In genomic region chr10:71493741-71494140, GRCh38 we compare ENCODE assay signal across 16 cellular contexts.
A peak's percentile ranks its signal among the peaks of the same experiment; 100 is the strongest.
DNase-seq lines count a peak whose midpoint lies in the region; ATAC-seq and TF ChIP-seq lines count a peak whose summit lies in the region.
"Had no signal": no experiment of that assay in that cellular context is flagged by ENCODE, and none has a peak within 500 bp of the region (broad histone marks: within the 10 kb centered on the region; RNA-seq: fewer than 3 reads in every experiment).

No MANE protein-coding gene starts in this region.

- DNase-seq in activated naive CD8-positive, alpha-beta T cell treated with anti-CD3 and anti-CD28 coated beads, Interleukin-2, amount 10 ng/mL, durations not matched to agents 7 days and 5 days = no peak
- DNase-seq in activated naive CD8-positive, alpha-beta T cell treated with anti-CD3 and anti-CD28 coated beads for 36 hours = no peak
- peak; percentile 26 for DNase-seq in RWPE1 (ENCODE audit: low spot score)
- peak in 1 of 2 donors; percentile 29 for DNase-seq in foreskin keratinocyte
- DNase-seq in stimulated activated naive B cell treated with anti-CD40 and anti-IgM and Interleukin-4, amounts not matched to agents 10 μg/mL and 1 μg/mL and 100 μg/mL, for 72 hours = no peak
- DNase-seq in SHP77 treated with DMSO at 0.1 percent for 48 hours (lab: John Stamatoyannopoulos, UW) = no peak
- DNase-seq: BE2C; CD8-positive, alpha-beta T cell; DND-41; GF-D8; KG1; MG63; NCI-H187 treated with DMSO at 0.1 percent for 48 hours; NCI-H774; SJCRH30 had no signal

- no peak for TF ChIP-seq CTCF in RWPE1 (conservative IDR thresholded peaks at IDR 0.05; ENCODE audit: low read depth)
- no peak for TF ChIP-seq CTCF in foreskin keratinocyte (conservative IDR thresholded peaks at IDR 0.05)

- no peaks in the 10 kb centered on the region for H3K27me3 Mint-ChIP-seq in activated naive CD8-positive, alpha-beta T cell treated with anti-CD3 and anti-CD28 coated beads, Interleukin-2, amount 10 ng/mL, durations not matched to agents 7 days and 5 days
- H3K27me3 Mint-ChIP-seq in activated naive CD8-positive, alpha-beta T cell treated with anti-CD3 and anti-CD28 coated beads for 36 hours = no peaks in the 10 kb centered on the region
- peaks cover 4 to 20% of the 10 kb centered on the region in 2 donors for H3K27me3 Mint-ChIP-seq in stimulated activated naive B cell treated with anti-CD40 and anti-IgM and Interleukin-4, amounts not matched to agents 10 μg/mL and 1 μg/mL and 100 μg/mL, for 72 hours

- H3K4me1 ChIP-seq in foreskin keratinocyte = no peaks in the 10 kb centered on the region
- H3K4me1 ChIP-seq: SJCRH30 had no signal

- POLR2A ChIA-PET in activated naive CD8-positive, alpha-beta T cell treated with anti-CD3 and anti-CD28 coated beads, Interleukin-2, amount 10 ng/mL, durations not matched to agents 7 days and 5 days (lab: Charles Lee) = no interaction called here
- POLR2A ChIA-PET in RWPE1 (lab: Yijun Ruan, JAX; ENCODE audit: low non-redundant PET) = no interaction called here

- H3K27me3 ChIP-seq in foreskin keratinocyte = peaks cover 3% of the 10 kb centered on the region
- H3K27me3 ChIP-seq: BE2C, MG63, SJCRH30 had no signal

- CTCF ChIA-PET in RWPE1 (lab: Yijun Ruan, JAX) = interaction anchor here (0.6 kb wide), 1 partner anchor 117 kb away, joined by 3 read pairs; no protein-coding TSS in a partner anchor

- peaks cover 13% of the 10 kb centered on the region for H3K4me1 Mint-ChIP-seq in activated naive CD8-positive, alpha-beta T cell treated with anti-CD3 and anti-CD28 coated beads, Interleukin-2, amount 10 ng/mL, durations not matched to agents 7 days and 5 days
- H3K4me1 Mint-ChIP-seq in activated naive CD8-positive, alpha-beta T cell treated with anti-CD3 and anti-CD28 coated beads for 36 hours = no peaks in the 10 kb centered on the region
- H3K4me1 Mint-ChIP-seq in stimulated activated naive B cell treated with anti-CD40 and anti-IgM and Interleukin-4, amounts not matched to agents 10 μg/mL and 1 μg/mL and 100 μg/mL, for 72 hours = peaks cover 15 to 29% of the 10 kb centered on the region in 2 donors

- H3K27ac Mint-ChIP-seq in activated naive CD8-positive, alpha-beta T cell treated with anti-CD3 and anti-CD28 coated beads, Interleukin-2, amount 10 ng/mL, durations not matched to agents 7 days and 5 days = no peak overlapping the region
- no peak overlapping the region for H3K27ac Mint-ChIP-seq in activated naive CD8-positive, alpha-beta T cell treated with anti-CD3 and anti-CD28 coated beads for 36 hours
- H3K27ac Mint-ChIP-seq in stimulated activated naive B cell treated with anti-CD40 and anti-IgM and Interleukin-4, amounts not matched to agents 10 μg/mL and 1 μg/mL and 100 μg/mL, for 72 hours = no peak overlapping the region
- H3K27ac Mint-ChIP-seq: CD8-positive, alpha-beta T cell had no signal

- H3K27ac ChIP-seq in RWPE1 (no peak overlapping the region), foreskin keratinocyte (no peak overlapping the region)
- H3K27ac ChIP-seq: SJCRH30 had no signal

- peaks cover 2% of the 10 kb centered on the region for H3K36me3 Mint-ChIP-seq in activated naive CD8-positive, alpha-beta T cell treated with anti-CD3 and anti-CD28 coated beads, Interleukin-2, amount 10 ng/mL, durations not matched to agents 7 days and 5 days
- H3K36me3 Mint-ChIP-seq in activated naive CD8-positive, alpha-beta T cell treated with anti-CD3 and anti-CD28 coated beads for 36 hours = no peaks in the 10 kb centered on the region
- peaks cover 4 to 5% of the 10 kb centered on the region in 2 donors for H3K36me3 Mint-ChIP-seq in stimulated activated naive B cell treated with anti-CD40 and anti-IgM and Interleukin-4, amounts not matched to agents 10 μg/mL and 1 μg/mL and 100 μg/mL, for 72 hours
- H3K36me3 Mint-ChIP-seq: CD8-positive, alpha-beta T cell had no signal

- H3K4me3 Mint-ChIP-seq in activated naive CD8-positive, alpha-beta T cell treated with anti-CD3 and anti-CD28 coated beads, Interleukin-2, amount 10 ng/mL, durations not matched to agents 7 days and 5 days = no peak overlapping the region
- H3K4me3 Mint-ChIP-seq in activated naive CD8-positive, alpha-beta T cell treated with anti-CD3 and anti-CD28 coated beads for 36 hours = no peak overlapping the region
- H3K4me3 Mint-ChIP-seq in stimulated activated naive B cell treated with anti-CD40 and anti-IgM and Interleukin-4, amounts not matched to agents 10 μg/mL and 1 μg/mL and 100 μg/mL, for 72 hours = no peak overlapping the region
- H3K4me3 Mint-ChIP-seq: CD8-positive, alpha-beta T cell had no signal

- H3K9me3 Mint-ChIP-seq in activated naive CD8-positive, alpha-beta T cell treated with anti-CD3 and anti-CD28 coated beads, Interleukin-2, amount 10 ng/mL, durations not matched to agents 7 days and 5 days = peaks cover 8% of the 10 kb centered on the region
- peaks cover 6% of the 10 kb centered on the region for H3K9me3 Mint-ChIP-seq in activated naive CD8-positive, alpha-beta T cell treated with anti-CD3 and anti-CD28 coated beads for 36 hours
- H3K9me3 Mint-ChIP-seq in stimulated activated naive B cell treated with anti-CD40 and anti-IgM and Interleukin-4, amounts not matched to agents 10 μg/mL and 1 μg/mL and 100 μg/mL, for 72 hours = peaks cover 5 to 16% of the 10 kb centered on the region in 2 donors

- peak; percentile 76 for ATAC-seq in activated naive CD8-positive, alpha-beta T cell treated with anti-CD3 and anti-CD28 coated beads, Interleukin-2, amount 10 ng/mL, durations not matched to agents 7 days and 5 days (ENCODE audit: low read depth)
- ATAC-seq in foreskin keratinocyte (peak; percentile 41), GM21619 (IDR thresholded peaks at IDR 0.05; ENCODE audit: unreplicated experiment) (no peak)
- ATAC-seq in stimulated activated naive B cell treated with anti-CD40 and anti-IgM and Interleukin-4, amounts not matched to agents 10 μg/mL and 1 μg/mL and 100 μg/mL, for 72 hours (replicated peaks) = no peak
- ATAC-seq: CD8-positive, alpha-beta T cell had no signal

Comparison
In these comparisons a context has a peak if more than half of its experiments do, and no peak if none do; other contexts are left out.
1. ATAC-seq: peak in activated naive CD8-positive, alpha-beta T cell treated with anti-CD3 and anti-CD28 coated beads, Interleukin-2, amount 10 ng/mL, durations not matched to agents 7 days and 5 days (single experiment) and foreskin keratinocyte (single experiment); none in stimulated activated naive B cell treated with anti-CD40 and anti-IgM and Interleukin-4, amounts not matched to agents 10 μg/mL and 1 μg/mL and 100 μg/mL, for 72 hours (0 of 2) and GM21619 (single experiment).